8 cellular contexts compared by ENCODE assay signal in the genomic region with DNA sequence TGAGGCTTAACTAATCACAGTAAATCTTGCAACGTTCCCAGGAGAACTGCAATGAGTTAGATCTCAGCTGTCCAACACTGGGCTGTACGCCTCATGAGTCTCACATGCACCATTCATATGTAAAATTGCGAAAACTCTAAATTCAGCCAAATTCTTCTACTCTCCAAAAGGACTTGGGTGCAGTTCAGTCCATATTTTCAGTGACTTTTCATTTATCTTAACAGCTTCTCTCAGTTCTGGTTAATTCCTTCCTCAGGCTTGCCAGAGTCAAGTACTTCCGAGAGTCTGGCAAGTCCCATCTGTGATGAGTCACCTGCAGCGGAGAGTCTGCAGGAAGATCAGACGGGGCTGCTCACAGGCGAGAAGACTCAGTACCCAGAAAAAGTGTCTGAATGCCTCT. TPM values are rescaled to one million over a fixed set of nuclear protein-coding genes. Genes with fewer than 3 reads are reported as not detected.
DNase-seq lines count a peak whose midpoint lies in the region; ATAC-seq and TF ChIP-seq lines count a peak whose summit lies in the region.

No MANE protein-coding gene starts in this region.

- peak overlapping the region; percentile 38 for H2AFZ ChIP-seq in mammary epithelial cell (ENCODE audit: low read depth, low read length)

- H3K4me3 ChIP-seq in NB4 (ENCODE audit: low read depth, low read length) (no peak overlapping the region), mammary epithelial cell (replicated peaks in 1 of 3; ENCODE audit: insufficient read depth in 1 of 3, low read depth in 2 of 3, low read length in 3 of 3) (no peak overlapping the region)

- no peak overlapping the region for H3K9ac ChIP-seq in mammary epithelial cell (ENCODE audit: insufficient read depth, low read length)

- no peaks in the 10 kb centered on the region for H3K79me2 ChIP-seq in mammary epithelial cell (ENCODE audit: insufficient read depth, low read length)

- no peaks in the 10 kb centered on the region for H4K20me1 ChIP-seq in mammary epithelial cell (ENCODE audit: insufficient read depth, low read length)

- H3K27ac ChIP-seq in mammary epithelial cell (ENCODE audit: insufficient read depth, low read depth, low read length) = no peak overlapping the region

- no peak for TF ChIP-seq POLR2A in NB4 (IDR thresholded peaks at IDR 0.05; ENCODE audit: extremely low read depth, insufficient read length)

- peaks cover 60% of the 10 kb centered on the region for H3K4me1 Mint-ChIP-seq in nephron
- H3K4me1 Mint-ChIP-seq in effector memory CD8-positive, alpha-beta T cell (ENCODE audit: low read depth in 2 of 2) = no peaks in the 10 kb centered on the region

- intact Hi-C loops in mammary epithelial cell (cut with micrococcal nuclease) = no loop called here

- H3K27ac Mint-ChIP-seq in nephron = peak overlapping the region in 2 of 3 experiments; percentile 35 to 63
- no peak overlapping the region for H3K27ac Mint-ChIP-seq in effector memory CD8-positive, alpha-beta T cell

- no peak overlapping the region for H3K4me2 ChIP-seq in mammary epithelial cell (ENCODE audit: insufficient read depth, low read depth, low read length)

- dilution Hi-C loops in mammary epithelial cell (cut with HindIII; ENCODE audit: low sequenced_read_pairs) = no loop called here

- no peaks in the 10 kb centered on the region for H3K9me3 ChIP-seq in mammary epithelial cell (replicated peaks; ENCODE audit: insufficient read depth, low read length)

- TF ChIP-seq CTCF in NB4 (IDR thresholded peaks at IDR 0.05; ENCODE audit: low read depth, low read length) (no peak), mammary epithelial cell (conservative IDR thresholded peaks at IDR 0.05 in 1 of 2, IDR thresholded peaks at IDR 0.05 in 1 of 2; ENCODE audit: extremely low read depth in 1 of 2, insufficient read depth in 1 of 2, low read depth in 1 of 2, low read length in 2 of 2) (no peak), nephron (IDR thresholded peaks at IDR 0.05; ENCODE audit: unreplicated experiment in 3 of 3) (no peak)

- no peaks in the 10 kb centered on the region for H3K27me3 ChIP-seq in mammary epithelial cell (ENCODE audit: insufficient read depth, low read length)

- DNase-seq in EH (ENCODE audit: low read depth) = peak; percentile 87
- DNase-seq in NB4 (ENCODE audit: low read depth) = peak; percentile 11
- DNase-seq in mammary epithelial cell = peak; percentile 72
- no peak for DNase-seq in effector memory CD8-positive, alpha-beta T cell

- peaks cover 4% of the 10 kb centered on the region for H3K27me3 Mint-ChIP-seq in nephron (ENCODE audit: low read depth)
- no peaks in the 10 kb centered on the region for H3K27me3 Mint-ChIP-seq in effector memory CD8-positive, alpha-beta T cell

- ATAC-seq in GM21786 (IDR thresholded peaks at IDR 0.05; ENCODE audit: unreplicated experiment) (no peak), HG02642 (IDR thresholded peaks at IDR 0.05; ENCODE audit: poor library complexity, unreplicated experiment) (no peak), GM21723 (IDR thresholded peaks at IDR 0.05; ENCODE audit: unreplicated experiment) (no peak)
- no peak for ATAC-seq in effector memory CD8-positive, alpha-beta T cell (replicated peaks)

- no peaks in the 10 kb centered on the region for H3K9me3 Mint-ChIP-seq in nephron
- no peaks in the 10 kb centered on the region for H3K9me3 Mint-ChIP-seq in effector memory CD8-positive, alpha-beta T cell

- peaks cover 52% of the 10 kb centered on the region for H3K36me3 Mint-ChIP-seq in nephron (ENCODE audit: low read depth)
- no peaks in the 10 kb centered on the region for H3K36me3 Mint-ChIP-seq in effector memory CD8-positive, alpha-beta T cell (ENCODE audit: insufficient read depth)

- 56% methylated on average over 7 of the region's 7 CpGs for WGBS in mammary epithelial cell (ENCODE audit: low coverage, missing lambda C conversion rate)

- no peaks in the 10 kb centered on the region for H3K36me3 ChIP-seq in mammary epithelial cell (ENCODE audit: insufficient read depth, low read length)

- H3K4me3 Mint-ChIP-seq in nephron = peak overlapping the region in 1 of 3 experiments; percentile 31
- H3K4me3 Mint-ChIP-seq in effector memory CD8-positive, alpha-beta T cell = no peak overlapping the region

- in situ Hi-C loops in mammary epithelial cell (cut with MboI; ENCODE audit: low sequenced_read_pairs in 2 of 2) = loop anchor here in 1 of 2 donors (25.0 kb wide), 1 partner anchor 658 kb away; no protein-coding TSS in a partner anchor

- CTCF ChIA-PET in mammary epithelial cell (lab: Charles Lee; ENCODE audit: low non-redundant PET) = no interaction called here

- BruUV-seq in mammary epithelial cell (replicated peaks; lab: Mats Ljungman, UMichigan) = no TSS peak

- peaks cover 9% of the 10 kb centered on the region for H3K4me1 ChIP-seq in mammary epithelial cell (ENCODE audit: insufficient read depth, low read length)

RNA-seq across cellular contexts. Expression of gene CCDC80, which starts 11.5 kb away (rescaled TPM):
- 10 to 100 TPM; 25.9 to 56.8 TPM for total RNA-seq in mammary epithelial cell
- 2.0 TPM for polyA plus RNA-seq in mammary epithelial cell
- 12.3 TPM for polyA minus RNA-seq in mammary epithelial cell

Comparison
In these comparisons a context has a peak if more than half of its experiments do, and no peak if none do; other contexts are left out.
1. DNase-seq: peak in EH (single experiment), NB4 (single experiment) and mammary epithelial cell (single experiment); none in effector memory CD8-positive, alpha-beta T cell (0 of 3).
2. H3K27ac Mint-ChIP-seq: peak in nephron (2 of 3); none in effector memory CD8-positive, alpha-beta T cell (0 of 2).